34 cellular contexts compared by ENCODE assay signal in the genomic region with DNA sequence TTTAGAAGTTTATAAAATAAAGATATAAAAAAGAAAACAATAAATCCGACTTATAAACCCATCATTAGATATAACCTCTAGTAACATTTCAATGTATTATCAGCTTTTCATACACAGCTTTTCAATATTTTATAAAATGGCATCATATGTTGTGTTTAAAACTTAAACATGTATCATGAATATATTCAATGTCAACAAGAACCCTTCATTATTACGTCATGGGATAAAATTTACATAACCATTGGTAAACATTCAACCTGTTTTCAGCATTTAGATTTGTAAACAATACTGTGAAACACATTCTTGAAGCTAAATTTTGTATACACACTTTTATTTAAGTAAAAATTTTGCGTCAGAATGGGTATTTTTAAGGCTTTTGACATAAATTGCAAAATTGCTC.
"Had no signal": no experiment of that assay in that cellular context is flagged by ENCODE, and none has a peak within 500 bp of the region (broad histone marks: within the 10 kb centered on the region; RNA-seq: fewer than 3 reads in every experiment).

No MANE protein-coding gene starts in this region.

- H3K36me3 ChIP-seq: MG63 had no signal

- H3K9me3 ChIP-seq: MG63 had no signal

- DNase-seq: Karpas-422, Kasumi-1, MG63, MM.1S, MV-4-11, NCI-H1048, NCI-H1092, NCI-H1092 treated with DMSO at 0.1 percent for 48 hours, NCI-H1105, NCI-H1105 treated with DMSO at 0.1 percent for 48 hours, NCI-H1417, NCI-H1417 treated with DMSO at 0.1 percent for 48 hours, NCI-H1436, NCI-H1436 treated with DMSO at 0.1 percent for 48 hours, NCI-H146, NCI-H1694, NCI-H1694 treated with DMSO at 0.1 percent for 48 hours, NCI-H187, NCI-H187 treated with DMSO at 0.1 percent for 48 hours, NCI-H1930, NCI-H2029, NCI-H2029 treated with DMSO at 0.1 percent for 48 hours, NCI-H2081, NCI-H2081 treated with DMSO at 0.1 percent for 48 hours, NCI-H2107, NCI-H2171, NCI-H2171 treated with DMSO at 0.1 percent for 48 hours, NCI-H2227 treated with DMSO at 0.1 percent for 48 hours, NCI-H226, NCI-H345, NCI-H446, NCI-H446 treated with DMSO at 0.1 percent for 48 hours, NCI-H510A, NCI-H510A treated with DMSO at 0.1 percent for 48 hours had no signal

- H3K4me3 ChIP-seq: MG63 had no signal
